20 cellular contexts compared by ENCODE assay signal in genomic region chr18:55289048-55289447, GRCh38.
"Had no signal": no experiment of that assay in that cellular context is flagged by ENCODE, and none has a peak within 500 bp of the region (broad histone marks: within the 10 kb centered on the region; RNA-seq: fewer than 3 reads in every experiment).

No MANE protein-coding gene starts in this region.

- H3K4me1 Mint-ChIP-seq: activated CD4-positive, alpha-beta T cell treated with anti-CD3 and anti-CD28 coated beads for 36 hours; stimulated activated naive CD8-positive, alpha-beta T cell treated with anti-CD3 and anti-CD28 coated beads, Interleukin-15, amount 100 ng/mL, for 72 hours had no signal

- H3K36me3 Mint-ChIP-seq: activated naive CD4-positive, alpha-beta T cell treated with anti-CD3 and anti-CD28 coated beads, Interleukin-2, amount 50 U/mL, for 72 hours had no signal

- DNase-seq: activated CD4-positive, alpha-beta T cell treated with anti-CD3 and anti-CD28 coated beads for 36 hours; activated CD4-positive, alpha-beta T cell treated with anti-CD3 and anti-CD28 coated beads, Interleukin-2, amount 50 U/mL, for 48 hours; activated gamma-delta T cell treated with Interleukin-2 at 50 U/mL for 16 hours; activated T-cell treated with anti-CD3 and anti-CD28 coated beads for 4 hours; adrenal gland; effector CD4-positive, alpha-beta T cell; heart left ventricle; kidney; stimulated activated CD4-positive, alpha-beta T cell treated with anti-CD3 and anti-CD28 coated beads, Interleukin-12 subunit alpha, Interleukin-12 subunit beta, amount 100 ng/mL, for 4 hours; stimulated activated CD4-positive, alpha-beta T cell treated with anti-CD3 and anti-CD28 coated beads, Interleukin-1b, Interleukin-23, amount 100 ng/mL, for 48 hours; stimulated activated naive CD8-positive, alpha-beta T cell treated with anti-CD3 and anti-CD28 coated beads, Interleukin-15, amount 100 ng/mL, for 72 hours; transverse colon; uterus; WERI-Rb-1 had no signal

- H3K27me3 ChIP-seq: adrenal gland, heart left ventricle, suprapubic skin, transverse colon, uterus had no signal

- H3K9me3 Mint-ChIP-seq: activated T-helper 1 cell treated with anti-CD3 and anti-CD28 coated beads, Interleukin-12 subunit alpha, Interleukin-12 subunit beta, Interleukin-2, Interleukin-4 antibody, amounts not matched to agents 30 ng/mL and 10 ng/mL and 1 ng/mL, durations not matched to agents 14 hours and 24 hours and 36 hours; stimulated activated naive CD8-positive, alpha-beta T cell treated with anti-CD3 and anti-CD28 coated beads, Interleukin-15, amount 100 ng/mL, for 72 hours had no signal

- H3K27me3 Mint-ChIP-seq: activated CD4-positive, alpha-beta T cell treated with anti-CD3 and anti-CD28 coated beads for 36 hours; stimulated activated naive CD8-positive, alpha-beta T cell treated with anti-CD3 and anti-CD28 coated beads, Interleukin-15, amount 100 ng/mL, for 72 hours had no signal

- H3K27ac ChIP-seq: adrenal gland, heart left ventricle, suprapubic skin, transverse colon, uterus, WERI-Rb-1 had no signal

- H3K36me3 ChIP-seq: adrenal gland, heart left ventricle, suprapubic skin, transverse colon, uterus, WERI-Rb-1 had no signal

- FAIRE-seq: bronchial epithelial cell, frontal cortex, kidney had no signal

- H3K4me3 ChIP-seq: adrenal gland, heart left ventricle, suprapubic skin, transverse colon, uterus had no signal

- ATAC-seq: activated CD4-positive, alpha-beta T cell treated with anti-CD3 and anti-CD28 coated beads for 36 hours; activated naive CD4-positive, alpha-beta T cell treated with anti-CD3 and anti-CD28 coated beads, Interleukin-2, amount 50 U/mL, for 72 hours; heart left ventricle; left lobe of liver; stimulated activated naive CD8-positive, alpha-beta T cell treated with anti-CD3 and anti-CD28 coated beads, Interleukin-15, amount 100 ng/mL, for 72 hours had no signal

- H3K9me3 ChIP-seq: adrenal gland, heart left ventricle, suprapubic skin, transverse colon, uterus had no signal

- H3K27ac Mint-ChIP-seq: activated CD4-positive, alpha-beta T cell treated with anti-CD3 and anti-CD28 coated beads for 36 hours; activated naive CD4-positive, alpha-beta T cell treated with anti-CD3 and anti-CD28 coated beads, Interleukin-2, amount 50 U/mL, for 72 hours; activated T-helper 1 cell treated with anti-CD3 and anti-CD28 coated beads, Interleukin-12 subunit alpha, Interleukin-12 subunit beta, Interleukin-2, Interleukin-4 antibody, amounts not matched to agents 30 ng/mL and 10 ng/mL and 1 ng/mL, durations not matched to agents 14 hours and 24 hours and 36 hours; stimulated activated naive CD8-positive, alpha-beta T cell treated with anti-CD3 and anti-CD28 coated beads, Interleukin-15, amount 100 ng/mL, for 72 hours had no signal

- H3K4me3 Mint-ChIP-seq: activated CD4-positive, alpha-beta T cell treated with anti-CD3 and anti-CD28 coated beads for 36 hours; activated T-helper 1 cell treated with anti-CD3 and anti-CD28 coated beads, Interleukin-12 subunit alpha, Interleukin-12 subunit beta, Interleukin-2, Interleukin-4 antibody, amounts not matched to agents 30 ng/mL and 10 ng/mL and 1 ng/mL, durations not matched to agents 14 hours and 24 hours and 36 hours; stimulated activated naive CD8-positive, alpha-beta T cell treated with anti-CD3 and anti-CD28 coated beads, Interleukin-15, amount 100 ng/mL, for 72 hours had no signal
